9 cellular contexts compared by ENCODE assay signal in genomic region chr10:86100581-86101061, GRCh38.
A peak's percentile ranks its signal among the peaks of the same experiment; 100 is the strongest.
DNase-seq lines count a peak whose midpoint lies in the region; ATAC-seq and TF ChIP-seq lines count a peak whose summit lies in the region.
"Had no signal": no experiment of that assay in that cellular context is flagged by ENCODE, and none has a peak within 500 bp of the region (broad histone marks: within the 10 kb centered on the region; RNA-seq: fewer than 3 reads in every experiment).

No MANE protein-coding gene starts in this region.

- intact Hi-C loops in OCI-LY7 (cut with micrococcal nuclease; ENCODE audit: unreplicated experiment): loop anchor here (5.0 to 10.0 kb wide), 2 partner anchors 277 to 484 kb away; no protein-coding TSS in a partner anchor
- intact Hi-C loops in upper lobe of right lung (cut with DNase I): no loop called here
- intact Hi-C loops in esophagus muscularis mucosa (cut with DNase I): no loop called here

- H3K9me3 ChIP-seq in OCI-LY7 (ENCODE audit: low read length): no peaks in the 10 kb centered on the region
- H3K9me3 ChIP-seq in upper lobe of right lung: no peaks in the 10 kb centered on the region
- no peaks in the 10 kb centered on the region for H3K9me3 ChIP-seq in esophagus muscularis mucosa

- 58% methylated on average over 5 of the region's 5 CpGs for WGBS in esophagus muscularis mucosa

- no peaks in the 10 kb centered on the region for H3K9me2 ChIP-seq in OCI-LY7 (ENCODE audit: insufficient read depth, low read length)

- TF ChIP-seq CTCF in OCI-LY7 (conservative IDR thresholded peaks at IDR 0.05; ENCODE audit: low read length): peak; percentile 84
- peak; percentile 62 for TF ChIP-seq CTCF in glutamatergic neuron (IDR thresholded peaks at IDR 0.05; ENCODE audit: partially characterized antibody, unreplicated experiment)
- TF ChIP-seq CTCF in upper lobe of right lung (IDR thresholded peaks at IDR 0.05): peak; percentile 37
- TF ChIP-seq CTCF in esophagus muscularis mucosa (IDR thresholded peaks at IDR 0.05): no peak

- H3K9me3 Mint-ChIP-seq in glutamatergic neuron (ENCODE audit: unreplicated experiment): peaks cover 5% of the 10 kb centered on the region
- H3K9me3 Mint-ChIP-seq: stimulated activated naive CD8-positive, alpha-beta T cell treated with anti-CD3 and anti-CD28 coated beads, Interleukin-15, Interleukin-2, amounts not matched to agents 100 ng/mL and 50 ng/mL, for 24 hours had no signal

- H3K4me1 Mint-ChIP-seq in glutamatergic neuron (ENCODE audit: low read depth, unreplicated experiment): peaks cover 8% of the 10 kb centered on the region

- no peak for TF ChIP-seq EP300 in esophagus muscularis mucosa (IDR thresholded peaks at IDR 0.05)

- no peak overlapping the region for H2AFZ ChIP-seq in OCI-LY7 (ENCODE audit: low read length)

- no peak for TF ChIP-seq POLR2A in esophagus muscularis mucosa (IDR thresholded peaks at IDR 0.05; ENCODE audit: low read depth)

- H3K79me2 ChIP-seq in OCI-LY7 (ENCODE audit: insufficient read depth, low read depth, low read length): no peaks in the 10 kb centered on the region

- POLR2A ChIA-PET in OCI-LY7 (lab: Charles Lee): interaction anchor here (0.6 kb wide), 1 partner anchor 29 kb away, joined by 3 read pairs; no protein-coding TSS in a partner anchor

- CTCF ChIA-PET in OCI-LY7 (lab: Charles Lee; ENCODE audit: unreplicated experiment): interaction anchor here (0.5 kb wide), 1 partner anchor 275 kb away, joined by 3 read pairs; no protein-coding TSS in a partner anchor

- peaks cover 3% of the 10 kb centered on the region for H3K27me3 Mint-ChIP-seq in glutamatergic neuron (ENCODE audit: unreplicated experiment)

- H4K20me1 ChIP-seq in OCI-LY7 (ENCODE audit: insufficient read depth, low read length): no peaks in the 10 kb centered on the region

- H3K4me1 ChIP-seq in OCI-LY7 (ENCODE audit: insufficient read depth, low read length, poor library complexity, severe bottlenecking): no peaks in the 10 kb centered on the region
- H3K4me1 ChIP-seq in upper lobe of right lung: no peaks in the 10 kb centered on the region
- H3K4me1 ChIP-seq in esophagus muscularis mucosa: no peaks in the 10 kb centered on the region

- DNase-seq in COR-L47 (lab: John Stamatoyannopoulos, UW): peak; percentile 33
- peak; percentile 66 for DNase-seq in OCI-LY7 (ENCODE audit: low spot score)
- no peak for DNase-seq in glutamatergic neuron
- no peak for DNase-seq in upper lobe of right lung
- DNase-seq in esophagus muscularis mucosa (ENCODE audit: extremely low spot score): no peak

- no peak overlapping the region for H3K4me2 ChIP-seq in OCI-LY7 (ENCODE audit: low read length)

- H3K4me3 ChIP-seq in OCI-LY7 (ENCODE audit: low read depth, low read length, poor library complexity, severe bottlenecking) (no peak overlapping the region), upper lobe of right lung (no peak overlapping the region), esophagus muscularis mucosa (no peak overlapping the region)

- no peak overlapping the region for H3K4me3 Mint-ChIP-seq in glutamatergic neuron (ENCODE audit: unreplicated experiment)
- H3K4me3 Mint-ChIP-seq: stimulated activated naive CD8-positive, alpha-beta T cell treated with anti-CD3 and anti-CD28 coated beads, Interleukin-15, Interleukin-2, amounts not matched to agents 100 ng/mL and 50 ng/mL, for 24 hours had no signal

- H3K36me3 ChIP-seq in OCI-LY7 (ENCODE audit: insufficient read depth, low read length) (no peaks in the 10 kb centered on the region), upper lobe of right lung (no peaks in the 10 kb centered on the region), esophagus muscularis mucosa (no peaks in the 10 kb centered on the region)

- peaks cover 7% of the 10 kb centered on the region for H3K36me3 Mint-ChIP-seq in glutamatergic neuron (ENCODE audit: unreplicated experiment)

- ATAC-seq in GM18519 (IDR thresholded peaks at IDR 0.05; ENCODE audit: low FRiP score, unreplicated experiment) (peak; percentile 82), HG03175 (IDR thresholded peaks at IDR 0.05; ENCODE audit: unreplicated experiment) (peak; percentile 75), upper lobe of right lung (peak; percentile 67), GM18907 (IDR thresholded peaks at IDR 0.05; ENCODE audit: unreplicated experiment) (no peak)

- H3K27me3 ChIP-seq in upper lobe of right lung: no peaks in the 10 kb centered on the region
- H3K27me3 ChIP-seq in esophagus muscularis mucosa: no peaks in the 10 kb centered on the region

- H3K27ac ChIP-seq in OCI-LY7 (ENCODE audit: low read depth, low read length, poor library complexity, severe bottlenecking): no peak overlapping the region
- no peak overlapping the region for H3K27ac ChIP-seq in upper lobe of right lung
- H3K27ac ChIP-seq in esophagus muscularis mucosa (replicated peaks in 1 of 4): no peak overlapping the region

- BruUV-seq in OCI-LY7 (replicated peaks; lab: Mats Ljungman, UMichigan): no TSS peak

- no peak overlapping the region for H3K27ac Mint-ChIP-seq in glutamatergic neuron (ENCODE audit: unreplicated experiment)
- H3K27ac Mint-ChIP-seq: stimulated activated naive CD8-positive, alpha-beta T cell treated with anti-CD3 and anti-CD28 coated beads, Interleukin-15, Interleukin-2, amounts not matched to agents 100 ng/mL and 50 ng/mL, for 24 hours had no signal

Comparison
In these comparisons a context has a peak if more than half of its experiments do, and no peak if none do; other contexts are left out.
1. DNase-seq: peak in COR-L47 (single experiment) and OCI-LY7 (single experiment); none in glutamatergic neuron (single experiment), upper lobe of right lung (single experiment) and esophagus muscularis mucosa (single experiment).
2. CTCF ChIP-seq: peak in OCI-LY7 (single experiment), glutamatergic neuron (single experiment) and upper lobe of right lung (single experiment); none in esophagus muscularis mucosa (0 of 3).